ENCODE assay signal across 23 cellular contexts in the genomic region with DNA sequence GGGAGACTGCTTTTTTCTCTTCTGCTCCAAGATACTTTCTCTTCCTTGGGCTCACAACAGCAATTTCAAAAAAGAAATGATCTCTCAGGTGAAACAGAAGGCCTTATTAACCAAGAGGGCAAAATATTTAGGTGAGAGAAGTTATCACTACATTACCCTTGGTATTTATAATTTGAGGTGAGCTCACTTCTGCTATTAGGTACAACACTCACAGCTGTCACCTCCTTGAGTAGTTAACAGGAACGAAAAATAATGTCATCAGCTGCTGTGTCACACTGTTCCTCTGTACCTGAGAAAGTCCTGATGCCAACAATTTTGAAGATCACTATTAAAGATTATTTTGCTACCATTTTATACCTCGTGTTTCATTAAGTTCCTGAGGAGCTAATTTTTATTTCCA.
DNase-seq lines count a peak whose midpoint lies in the region; ATAC-seq, FAIRE-seq and TF ChIP-seq lines count a peak whose summit lies in the region.
"Had no signal": no experiment of that assay in that cellular context is flagged by ENCODE, and none has a peak within 500 bp of the region (broad histone marks: within the 10 kb centered on the region; RNA-seq: fewer than 3 reads in every experiment).

No MANE protein-coding gene starts in this region.

- H3K4me2 ChIP-seq in GM12878 (ENCODE audit: control insufficient read depth, insufficient read depth): no peak overlapping the region
- H3K4me2 ChIP-seq: BLaER1 had no signal

- POLR2A ChIA-PET in GM12878 (lab: Charles Lee): interaction anchor here (0.9 to 3.6 kb wide), 12 partner anchors 11 to 205 kb away, joined by 3 to 29 read pairs (median 4); no protein-coding TSS in a partner anchor

- CTCF ChIA-PET in GM12878 (lab: Yijun Ruan, JAX): interaction anchor here (0.8 to 4.2 kb wide), 9 partner anchors 11 to 255 kb away, joined by 3 to 17 read pairs (median 3); no protein-coding TSS in a partner anchor

- H3K27me3 ChIP-seq in GM06990 (replicated peaks; ENCODE audit: control insufficient read depth, insufficient read depth, low read length) (no peaks in the 10 kb centered on the region), GM12878 (replicated peaks in 1 of 2; ENCODE audit: control insufficient read depth in 2 of 2, insufficient read depth in 2 of 2, low read length in 1 of 2) (no peaks in the 10 kb centered on the region)
- H3K27me3 ChIP-seq: BE2C, BLaER1 had no signal

- no peak overlapping the region for H3K27ac ChIP-seq in GM12878 (ENCODE audit: control insufficient read depth, insufficient read depth)
- H3K27ac ChIP-seq: BLaER1 had no signal

- H3K4me3 ChIP-seq in GM06990 (replicated peaks; ENCODE audit: low read depth, low read length) (no peak overlapping the region), GM12878 (no peak overlapping the region)
- H3K4me3 ChIP-seq: BLaER1 had no signal

- no peak overlapping the region for H3K9ac ChIP-seq in GM12878 (ENCODE audit: control insufficient read depth, insufficient read depth, low read length)
- H3K9ac ChIP-seq: BLaER1 had no signal

- SMC1A ChIA-PET in GM12878 (lab: Charles Lee; ENCODE audit: uncharacterized antibody, unreplicated experiment): interaction anchor here (0.6 to 15.2 kb wide), 32 partner anchors 8 to 806 kb away, joined by 3 to 318 read pairs (median 6); no protein-coding TSS in a partner anchor

- FAIRE-seq in GM12878 (lab: Jason Lieb, UNC) (no peak), H54 (lab: Jason Lieb, UNC) (no peak)
- FAIRE-seq: A204.1, GM12891 had no signal

- no peaks in the 10 kb centered on the region for H3K9me3 ChIP-seq in GM12878 (replicated peaks; ENCODE audit: control insufficient read depth, insufficient read depth, low read length)
- H3K9me3 ChIP-seq: BE2C, BLaER1 had no signal

- H4K20me1 ChIP-seq in GM12878 (ENCODE audit: control insufficient read depth, insufficient read depth): no peaks in the 10 kb centered on the region
- H4K20me1 ChIP-seq: BLaER1 had no signal

- RAD21 ChIA-PET in GM12878 (lab: Charles Lee; ENCODE audit: unreplicated experiment): interaction anchor here (0.8 to 10.4 kb wide), 19 partner anchors 8 to 391 kb away, joined by 3 to 101 read pairs (median 9); no protein-coding TSS in a partner anchor

- no peaks in the 10 kb centered on the region; the same call in 1 of the 2 replicates for H3K4me1 ChIP-seq in GM12878 (ENCODE audit: control insufficient read depth, insufficient read depth, low read length)
- H3K4me1 ChIP-seq: BE2C, BLaER1 had no signal

- intact Hi-C loops in GM12878 (cut with micrococcal nuclease; ENCODE audit: unreplicated experiment): no loop called here
- intact Hi-C loops in cardiac septum (cut with DNase I): no loop called here

- no peak for TF ChIP-seq RAD21 in GM12878 (IDR thresholded peaks at IDR 0.05; ENCODE audit: insufficient read depth, low read depth, low read length)

- no TSS peak for BruUV-seq in GM12878 (replicated peaks; lab: Mats Ljungman, UMichigan)

- H3K79me2 ChIP-seq in GM12878 (ENCODE audit: control insufficient read depth, insufficient read depth, low read length): no peaks in the 10 kb centered on the region

- 0% methylated on average over 2 of the region's 2 CpGs for WGBS in GM12878 (ENCODE audit: insufficient coverage, insufficient replicate concordance, low lambda C conversion rate, missing lambda C conversion rate)

- no peak overlapping the region for H2AFZ ChIP-seq in GM12878 (ENCODE audit: control insufficient read depth, low read depth, low read length)

- DNase-seq in GM06990 (ENCODE audit: extremely low read depth, insufficient read length) (peak; percentile 44), NCI-H82 (lab: John Stamatoyannopoulos, UW) (peak; percentile 49), GM12878 (ENCODE audit: low read depth, low spot score) (no peak), cardiac septum (ENCODE audit: low spot score) (no peak), H54 (ENCODE audit: insufficient read length, low spot score) (no peak)
- no peak for DNase-seq in stimulated activated CD4-positive, alpha-beta T cell treated with anti-CD3 and anti-CD28 coated beads, Interleukin-1b, Interleukin-23, amount 100 ng/mL, for 48 hours
- DNase-seq: 8988T; ACHN; BE2C; C1 segment of cervical spinal cord; CD4-positive, alpha-beta memory T cell; CD4-positive, CD25-positive, alpha-beta regulatory T cell; CD8-positive, alpha-beta memory T cell; COR-L47; DMS79; DND-41; EL; GDM1 had no signal

- TF ChIP-seq CTCF in GM06990 (IDR thresholded peaks at IDR 0.05; ENCODE audit: insufficient read depth, low read length, poor library complexity, severe bottlenecking) (no peak), GM12878 (IDR thresholded peaks at IDR 0.05 in 2 of 3, conservative IDR thresholded peaks at IDR 0.05 in 1 of 3; ENCODE audit: control insufficient read depth in 2 of 3, extremely low read depth in 1 of 3, insufficient read depth in 1 of 3, low read depth in 3 of 3, low read length in 3 of 3) (no peak)

- H3K36me3 ChIP-seq in GM06990 (ENCODE audit: control insufficient read depth, insufficient read depth, low read length): no peaks in the 10 kb centered on the region
- no peaks in the 10 kb centered on the region for H3K36me3 ChIP-seq in GM12878 (ENCODE audit: control insufficient read depth in 2 of 2, insufficient read depth in 2 of 2, low read length in 1 of 2)
- H3K36me3 ChIP-seq: BE2C, BLaER1 had no signal

- 0 out of 4 replicates have a peak, but pooled peaks of 1 of the 2 experiments have one; percentile 32 for TF ChIP-seq EP300 in GM12878 (IDR thresholded peaks at IDR 0.05; ENCODE audit: borderline replicate concordance in 1 of 2, control insufficient read depth in 1 of 2, low read depth in 2 of 2, low read length in 2 of 2)

- TF ChIP-seq POLR2A in GM12878 (IDR thresholded peaks at IDR 0.05; ENCODE audit: low read depth, low read length) (no peak), H54 (IDR thresholded peaks at IDR 0.05; ENCODE audit: low read depth, low read length) (no peak)

- in situ Hi-C loops in GM12878 (cut with MboI): loop anchor here (25.0 kb wide), 2 partner anchors 988 to 1288 kb away; partner anchors contain the start of gene MYL12B

- peak; percentile 63 for ATAC-seq in GM18867 (IDR thresholded peaks at IDR 0.05; ENCODE audit: unreplicated experiment)
- peak; percentile 58 for ATAC-seq in GM12878
- no peak for ATAC-seq in HG02798 (IDR thresholded peaks at IDR 0.05; ENCODE audit: poor library complexity, unreplicated experiment)

TF ChIP-seq in GM12878, 131 proteins besides CTCF, POLR2A, EP300 and RAD21 (continues in another document):
- TF ChIP-seq ZNF687 (IDR thresholded peaks at IDR 0.05) (0 out of 2 replicates have a peak, but pooled peaks have one; percentile 23), IRF4 (IDR thresholded peaks at IDR 0.05; ENCODE audit: low read depth, low read length) (no peak), IKZF1 (conservative IDR thresholded peaks at IDR 0.05) (0 out of 2 replicates have a peak, but pooled peaks have one; percentile 19), MTA2 (IDR thresholded peaks at IDR 0.05; ENCODE audit: low read depth) (peak; percentile 72; the same call in 1 of the 2 replicates), RAD51 (IDR thresholded peaks at IDR 0.05) (0 out of 2 replicates have a peak, but pooled peaks have one; percentile 10), ATF7 (IDR thresholded peaks at IDR 0.05; ENCODE audit: low read depth) (peak; percentile 76), SPI1 (IDR thresholded peaks at IDR 0.05; ENCODE audit: borderline replicate concordance, insufficient read depth, low read depth, low read length) (peak; percentile 46; the same call in 1 of the 2 replicates), SMC3 (IDR thresholded peaks at IDR 0.05; ENCODE audit: borderline replicate concordance, low read length) (no peak)
- TF ChIP-seq, protein P1, sequence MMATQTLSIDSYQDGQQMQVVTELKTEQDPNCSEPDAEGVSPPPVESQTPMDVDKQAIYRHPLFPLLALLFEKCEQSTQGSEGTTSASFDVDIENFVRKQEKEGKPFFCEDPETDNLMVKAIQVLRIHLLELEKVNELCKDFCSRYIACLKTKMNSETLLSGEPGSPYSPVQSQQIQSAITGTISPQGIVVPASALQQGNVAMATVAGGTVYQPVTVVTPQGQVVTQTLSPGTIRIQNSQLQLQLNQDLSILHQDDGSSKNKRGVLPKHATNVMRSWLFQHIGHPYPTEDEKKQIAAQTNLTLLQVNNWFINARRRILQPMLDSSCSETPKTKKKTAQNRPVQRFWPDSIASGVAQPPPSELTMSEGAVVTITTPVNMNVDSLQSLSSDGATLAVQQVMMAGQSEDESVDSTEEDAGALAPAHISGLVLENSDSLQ (IDR thresholded peaks at IDR 0.05): peak; percentile 55; the same call in 1 of the 2 replicates

Comparison
In these comparisons a context has a peak if more than half of its experiments do, and no peak if none do; other contexts are left out.
1. DNase-seq: peak in GM06990 (single experiment) and NCI-H82 (single experiment); none in GM12878 (single experiment), cardiac septum (single experiment), H54 (single experiment) and stimulated activated CD4-positive, alpha-beta T cell treated with anti-CD3 and anti-CD28 coated beads, Interleukin-1b, Interleukin-23, amount 100 ng/mL, for 48 hours (single experiment).